Comparison of ENCODE assay signal across 1 cellular context in the genomic region with DNA sequence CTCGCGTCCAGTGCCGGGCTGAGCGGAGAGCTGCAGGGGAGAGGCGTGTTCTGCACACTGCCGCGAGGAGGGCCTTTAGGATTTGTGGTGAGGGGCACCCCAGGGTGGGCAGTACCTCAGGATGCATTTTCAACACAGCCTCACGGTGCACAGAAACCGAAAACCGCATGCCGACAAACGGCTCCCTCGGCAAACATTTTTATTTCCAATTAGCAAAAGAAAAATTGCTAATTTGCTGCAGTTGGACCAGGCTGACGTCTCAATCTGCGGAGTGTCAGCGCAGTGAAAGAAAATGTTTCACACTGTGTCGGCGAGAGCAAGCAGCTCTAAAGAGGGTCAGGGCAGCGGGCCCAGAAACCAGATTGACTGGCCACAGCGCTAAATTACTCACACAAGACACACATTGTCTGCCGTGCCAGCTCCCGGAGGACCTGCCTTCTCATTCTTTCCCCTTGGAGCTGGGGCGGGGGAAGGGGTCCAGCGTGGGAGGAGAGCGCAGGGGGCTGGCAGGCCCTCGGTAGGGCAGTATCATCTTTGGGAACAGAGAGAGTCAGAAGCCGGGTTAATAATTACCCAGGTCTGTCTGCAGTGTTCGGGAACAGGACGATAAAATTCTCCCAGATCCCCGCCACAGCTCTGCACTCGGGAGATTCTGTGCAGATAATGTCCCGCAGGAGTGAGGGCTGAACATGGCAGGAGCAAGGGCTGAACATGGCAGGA.
A peak's percentile ranks its signal among the peaks of the same experiment; 100 is the strongest.
TF ChIP-seq lines count a peak whose summit lies in the region.

No MANE protein-coding gene starts in this region.

TF ChIP-seq in HepG2, 621 proteins besides CTCF, POLR2A, EP300 and RAD21 (continued from another document and continues in another):
- TF ChIP-seq ZNF501 (CRISPR knock-in tag; IDR thresholded peaks at IDR 0.05) (peak; percentile 61; the same call in 1 of the 2 replicates), SOX13 (IDR thresholded peaks at IDR 0.05) (no peak), SOX13 (CRISPR knock-in tag; conservative IDR thresholded peaks at IDR 0.05 in 1 of 2, IDR thresholded peaks at IDR 0.05 in 1 of 2) (peak in 1 of 2 experiments; percentile 48; a peak in 2 of 4 replicates), ZNF562 (CRISPR knock-in tag; IDR thresholded peaks at IDR 0.05; ENCODE audit: borderline replicate concordance) (no peak), REPIN1 (CRISPR knock-in tag; IDR thresholded peaks at IDR 0.05; ENCODE audit: borderline replicate concordance, low read depth) (0 out of 2 replicates have a peak, but pooled peaks have one; percentile 57), ISL2 (CRISPR knock-in tag; IDR thresholded peaks at IDR 0.05) (peak; percentile 34; the same call in 1 of the 2 replicates), CHCHD3 (CRISPR knock-in tag; IDR thresholded peaks at IDR 0.05) (no peak), PAX8 (CRISPR knock-in tag; IDR thresholded peaks at IDR 0.05; ENCODE audit: borderline replicate concordance) (no peak), POLR2G (IDR thresholded peaks at IDR 0.05; ENCODE audit: low read depth, low read length) (0 out of 2 replicates have a peak, but pooled peaks have one; percentile 37), NPAS2 (CRISPR knock-in tag; IDR thresholded peaks at IDR 0.05; ENCODE audit: borderline replicate concordance) (no peak), CBX1 (IDR thresholded peaks at IDR 0.05; ENCODE audit: low read depth) (no peak), ZBTB7B (CRISPR knock-in tag; IDR thresholded peaks at IDR 0.05) (peak; percentile 93), KDM2A (CRISPR knock-in tag; IDR thresholded peaks at IDR 0.05; ENCODE audit: borderline replicate concordance, low read depth) (0 out of 2 replicates have a peak, but pooled peaks have one; percentile 40), ZBTB8A (CRISPR knock-in tag; IDR thresholded peaks at IDR 0.05; ENCODE audit: borderline replicate concordance, low read depth) (no peak), GATA4 (IDR thresholded peaks at IDR 0.05; ENCODE audit: borderline replicate concordance, low read depth) (no peak), MBNL3 (CRISPR knock-in tag; conservative IDR thresholded peaks at IDR 0.05) (no peak), NFKB2 (CRISPR knock-in tag; IDR thresholded peaks at IDR 0.05; ENCODE audit: borderline replicate concordance) (peak; percentile 65; the same call in 1 of the 2 replicates), ARNTL (CRISPR knock-in tag; IDR thresholded peaks at IDR 0.05) (peak; percentile 66; the same call in 1 of the 2 replicates), SP4 (CRISPR knock-in tag; IDR thresholded peaks at IDR 0.05) (peak; percentile 32; the same call in 1 of the 2 replicates), TOPORS (CRISPR knock-in tag; IDR thresholded peaks at IDR 0.05) (0 out of 2 replicates have a peak, but pooled peaks have one; percentile 18), ZNF670 (CRISPR knock-in tag; IDR thresholded peaks at IDR 0.05; ENCODE audit: borderline replicate concordance) (no peak), POLR2AphosphoS5 (IDR thresholded peaks at IDR 0.05; ENCODE audit: low read depth, low read length) (peak; percentile 44; the same call in 1 of the 2 replicates), MAZ (IDR thresholded peaks at IDR 0.05; ENCODE audit: borderline replicate concordance, low read depth, low read length) (no peak), MAZ (CRISPR knock-in tag; IDR thresholded peaks at IDR 0.05; ENCODE audit: low read depth) (no peak), ZSCAN9 (CRISPR knock-in tag; IDR thresholded peaks at IDR 0.05; ENCODE audit: borderline replicate concordance) (peak; percentile 31; the same call in 1 of the 2 replicates), ZNF441 (CRISPR knock-in tag; IDR thresholded peaks at IDR 0.05; ENCODE audit: borderline replicate concordance) (no peak), TCF12 (IDR thresholded peaks at IDR 0.05) (no peak), TCF12 (CRISPR knock-in tag; IDR thresholded peaks at IDR 0.05) (no peak), HNRNPL (IDR thresholded peaks at IDR 0.05; ENCODE audit: low read depth, low read length) (peak; percentile 32; the same call in 1 of the 2 replicates)
- TF ChIP-seq, protein P1, sequence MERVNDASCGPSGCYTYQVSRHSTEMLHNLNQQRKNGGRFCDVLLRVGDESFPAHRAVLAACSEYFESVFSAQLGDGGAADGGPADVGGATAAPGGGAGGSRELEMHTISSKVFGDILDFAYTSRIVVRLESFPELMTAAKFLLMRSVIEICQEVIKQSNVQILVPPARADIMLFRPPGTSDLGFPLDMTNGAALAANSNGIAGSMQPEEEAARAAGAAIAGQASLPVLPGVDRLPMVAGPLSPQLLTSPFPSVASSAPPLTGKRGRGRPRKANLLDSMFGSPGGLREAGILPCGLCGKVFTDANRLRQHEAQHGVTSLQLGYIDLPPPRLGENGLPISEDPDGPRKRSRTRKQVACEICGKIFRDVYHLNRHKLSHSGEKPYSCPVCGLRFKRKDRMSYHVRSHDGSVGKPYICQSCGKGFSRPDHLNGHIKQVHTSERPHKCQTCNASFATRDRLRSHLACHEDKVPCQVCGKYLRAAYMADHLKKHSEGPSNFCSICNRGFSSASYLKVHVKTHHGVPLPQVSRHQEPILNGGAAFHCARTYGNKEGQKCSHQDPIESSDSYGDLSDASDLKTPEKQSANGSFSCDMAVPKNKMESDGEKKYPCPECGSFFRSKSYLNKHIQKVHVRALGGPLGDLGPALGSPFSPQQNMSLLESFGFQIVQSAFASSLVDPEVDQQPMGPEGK (CRISPR knock-in tag; IDR thresholded peaks at IDR 0.05) = peak; percentile 75
- TF ChIP-seq, protein P2, sequence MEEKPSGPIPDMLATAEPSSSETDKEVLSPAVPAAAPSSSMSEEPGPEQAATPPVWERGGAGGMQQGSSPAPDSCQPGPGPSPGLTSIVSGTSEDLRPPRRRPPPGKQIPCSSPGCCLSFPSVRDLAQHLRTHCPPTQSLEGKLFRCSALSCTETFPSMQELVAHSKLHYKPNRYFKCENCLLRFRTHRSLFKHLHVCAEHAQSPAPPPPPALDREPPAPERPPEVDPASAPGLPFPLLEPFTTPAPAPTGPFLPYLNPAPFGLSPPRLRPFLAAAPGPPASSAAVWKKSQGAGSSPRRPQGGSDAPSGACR (CRISPR knock-in tag; IDR thresholded peaks at IDR 0.05) = peak; percentile 64; the same call in 1 of the 2 replicates
- TF ChIP-seq, protein P3, sequence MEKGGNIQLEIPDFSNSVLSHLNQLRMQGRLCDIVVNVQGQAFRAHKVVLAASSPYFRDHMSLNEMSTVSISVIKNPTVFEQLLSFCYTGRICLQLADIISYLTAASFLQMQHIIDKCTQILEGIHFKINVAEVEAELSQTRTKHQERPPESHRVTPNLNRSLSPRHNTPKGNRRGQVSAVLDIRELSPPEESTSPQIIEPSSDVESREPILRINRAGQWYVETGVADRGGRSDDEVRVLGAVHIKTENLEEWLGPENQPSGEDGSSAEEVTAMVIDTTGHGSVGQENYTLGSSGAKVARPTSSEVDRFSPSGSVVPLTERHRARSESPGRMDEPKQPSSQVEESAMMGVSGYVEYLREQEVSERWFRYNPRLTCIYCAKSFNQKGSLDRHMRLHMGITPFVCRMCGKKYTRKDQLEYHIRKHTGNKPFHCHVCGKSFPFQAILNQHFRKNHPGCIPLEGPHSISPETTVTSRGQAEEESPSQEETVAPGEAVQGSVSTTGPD (CRISPR knock-in tag; IDR thresholded peaks at IDR 0.05) = no peak
- TF ChIP-seq, protein P4, sequence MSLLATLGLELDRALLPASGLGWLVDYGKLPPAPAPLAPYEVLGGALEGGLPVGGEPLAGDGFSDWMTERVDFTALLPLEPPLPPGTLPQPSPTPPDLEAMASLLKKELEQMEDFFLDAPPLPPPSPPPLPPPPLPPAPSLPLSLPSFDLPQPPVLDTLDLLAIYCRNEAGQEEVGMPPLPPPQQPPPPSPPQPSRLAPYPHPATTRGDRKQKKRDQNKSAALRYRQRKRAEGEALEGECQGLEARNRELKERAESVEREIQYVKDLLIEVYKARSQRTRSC (CRISPR knock-in tag; IDR thresholded peaks at IDR 0.05; ENCODE audit: low read depth) = 0 out of 2 replicates have a peak, but pooled peaks have one; percentile 17
- TF ChIP-seq, protein P5, sequence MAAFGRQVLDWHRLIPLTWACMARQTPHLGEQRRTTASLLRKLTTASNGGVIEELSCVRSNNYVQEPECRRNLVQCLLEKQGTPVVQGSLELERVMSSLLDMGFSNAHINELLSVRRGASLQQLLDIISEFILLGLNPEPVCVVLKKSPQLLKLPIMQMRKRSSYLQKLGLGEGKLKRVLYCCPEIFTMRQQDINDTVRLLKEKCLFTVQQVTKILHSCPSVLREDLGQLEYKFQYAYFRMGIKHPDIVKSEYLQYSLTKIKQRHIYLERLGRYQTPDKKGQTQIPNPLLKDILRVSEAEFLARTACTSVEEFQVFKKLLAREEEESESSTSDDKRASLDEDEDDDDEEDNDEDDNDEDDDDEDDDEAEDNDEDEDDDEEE (CRISPR knock-in tag; IDR thresholded peaks at IDR 0.05) = 0 out of 2 replicates have a peak, but pooled peaks have one; percentile 32
- TF ChIP-seq, protein P6, sequence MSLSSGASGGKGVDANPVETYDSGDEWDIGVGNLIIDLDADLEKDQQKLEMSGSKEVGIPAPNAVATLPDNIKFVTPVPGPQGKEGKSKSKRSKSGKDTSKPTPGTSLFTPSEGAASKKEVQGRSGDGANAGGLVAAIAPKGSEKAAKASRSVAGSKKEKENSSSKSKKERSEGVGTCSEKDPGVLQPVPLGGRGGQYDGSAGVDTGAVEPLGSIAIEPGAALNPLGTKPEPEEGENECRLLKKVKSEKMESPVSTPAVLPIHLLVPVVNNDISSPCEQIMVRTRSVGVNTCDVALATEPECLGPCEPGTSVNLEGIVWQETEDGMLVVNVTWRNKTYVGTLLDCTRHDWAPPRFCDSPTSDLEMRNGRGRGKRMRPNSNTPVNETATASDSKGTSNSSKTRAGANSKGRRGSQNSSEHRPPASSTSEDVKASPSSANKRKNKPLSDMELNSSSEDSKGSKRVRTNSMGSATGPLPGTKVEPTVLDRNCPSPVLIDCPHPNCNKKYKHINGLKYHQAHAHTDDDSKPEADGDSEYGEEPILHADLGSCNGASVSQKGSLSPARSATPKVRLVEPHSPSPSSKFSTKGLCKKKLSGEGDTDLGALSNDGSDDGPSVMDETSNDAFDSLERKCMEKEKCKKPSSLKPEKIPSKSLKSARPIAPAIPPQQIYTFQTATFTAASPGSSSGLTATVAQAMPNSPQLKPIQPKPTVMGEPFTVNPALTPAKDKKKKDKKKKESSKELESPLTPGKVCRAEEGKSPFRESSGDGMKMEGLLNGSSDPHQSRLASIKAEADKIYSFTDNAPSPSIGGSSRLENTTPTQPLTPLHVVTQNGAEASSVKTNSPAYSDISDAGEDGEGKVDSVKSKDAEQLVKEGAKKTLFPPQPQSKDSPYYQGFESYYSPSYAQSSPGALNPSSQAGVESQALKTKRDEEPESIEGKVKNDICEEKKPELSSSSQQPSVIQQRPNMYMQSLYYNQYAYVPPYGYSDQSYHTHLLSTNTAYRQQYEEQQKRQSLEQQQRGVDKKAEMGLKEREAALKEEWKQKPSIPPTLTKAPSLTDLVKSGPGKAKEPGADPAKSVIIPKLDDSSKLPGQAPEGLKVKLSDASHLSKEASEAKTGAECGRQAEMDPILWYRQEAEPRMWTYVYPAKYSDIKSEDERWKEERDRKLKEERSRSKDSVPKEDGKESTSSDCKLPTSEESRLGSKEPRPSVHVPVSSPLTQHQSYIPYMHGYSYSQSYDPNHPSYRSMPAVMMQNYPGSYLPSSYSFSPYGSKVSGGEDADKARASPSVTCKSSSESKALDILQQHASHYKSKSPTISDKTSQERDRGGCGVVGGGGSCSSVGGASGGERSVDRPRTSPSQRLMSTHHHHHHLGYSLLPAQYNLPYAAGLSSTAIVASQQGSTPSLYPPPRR (CRISPR knock-in tag; IDR thresholded peaks at IDR 0.05; ENCODE audit: borderline replicate concordance) = 0 out of 2 replicates have a peak, but pooled peaks have one; percentile 42
- TF ChIP-seq, protein P7, sequence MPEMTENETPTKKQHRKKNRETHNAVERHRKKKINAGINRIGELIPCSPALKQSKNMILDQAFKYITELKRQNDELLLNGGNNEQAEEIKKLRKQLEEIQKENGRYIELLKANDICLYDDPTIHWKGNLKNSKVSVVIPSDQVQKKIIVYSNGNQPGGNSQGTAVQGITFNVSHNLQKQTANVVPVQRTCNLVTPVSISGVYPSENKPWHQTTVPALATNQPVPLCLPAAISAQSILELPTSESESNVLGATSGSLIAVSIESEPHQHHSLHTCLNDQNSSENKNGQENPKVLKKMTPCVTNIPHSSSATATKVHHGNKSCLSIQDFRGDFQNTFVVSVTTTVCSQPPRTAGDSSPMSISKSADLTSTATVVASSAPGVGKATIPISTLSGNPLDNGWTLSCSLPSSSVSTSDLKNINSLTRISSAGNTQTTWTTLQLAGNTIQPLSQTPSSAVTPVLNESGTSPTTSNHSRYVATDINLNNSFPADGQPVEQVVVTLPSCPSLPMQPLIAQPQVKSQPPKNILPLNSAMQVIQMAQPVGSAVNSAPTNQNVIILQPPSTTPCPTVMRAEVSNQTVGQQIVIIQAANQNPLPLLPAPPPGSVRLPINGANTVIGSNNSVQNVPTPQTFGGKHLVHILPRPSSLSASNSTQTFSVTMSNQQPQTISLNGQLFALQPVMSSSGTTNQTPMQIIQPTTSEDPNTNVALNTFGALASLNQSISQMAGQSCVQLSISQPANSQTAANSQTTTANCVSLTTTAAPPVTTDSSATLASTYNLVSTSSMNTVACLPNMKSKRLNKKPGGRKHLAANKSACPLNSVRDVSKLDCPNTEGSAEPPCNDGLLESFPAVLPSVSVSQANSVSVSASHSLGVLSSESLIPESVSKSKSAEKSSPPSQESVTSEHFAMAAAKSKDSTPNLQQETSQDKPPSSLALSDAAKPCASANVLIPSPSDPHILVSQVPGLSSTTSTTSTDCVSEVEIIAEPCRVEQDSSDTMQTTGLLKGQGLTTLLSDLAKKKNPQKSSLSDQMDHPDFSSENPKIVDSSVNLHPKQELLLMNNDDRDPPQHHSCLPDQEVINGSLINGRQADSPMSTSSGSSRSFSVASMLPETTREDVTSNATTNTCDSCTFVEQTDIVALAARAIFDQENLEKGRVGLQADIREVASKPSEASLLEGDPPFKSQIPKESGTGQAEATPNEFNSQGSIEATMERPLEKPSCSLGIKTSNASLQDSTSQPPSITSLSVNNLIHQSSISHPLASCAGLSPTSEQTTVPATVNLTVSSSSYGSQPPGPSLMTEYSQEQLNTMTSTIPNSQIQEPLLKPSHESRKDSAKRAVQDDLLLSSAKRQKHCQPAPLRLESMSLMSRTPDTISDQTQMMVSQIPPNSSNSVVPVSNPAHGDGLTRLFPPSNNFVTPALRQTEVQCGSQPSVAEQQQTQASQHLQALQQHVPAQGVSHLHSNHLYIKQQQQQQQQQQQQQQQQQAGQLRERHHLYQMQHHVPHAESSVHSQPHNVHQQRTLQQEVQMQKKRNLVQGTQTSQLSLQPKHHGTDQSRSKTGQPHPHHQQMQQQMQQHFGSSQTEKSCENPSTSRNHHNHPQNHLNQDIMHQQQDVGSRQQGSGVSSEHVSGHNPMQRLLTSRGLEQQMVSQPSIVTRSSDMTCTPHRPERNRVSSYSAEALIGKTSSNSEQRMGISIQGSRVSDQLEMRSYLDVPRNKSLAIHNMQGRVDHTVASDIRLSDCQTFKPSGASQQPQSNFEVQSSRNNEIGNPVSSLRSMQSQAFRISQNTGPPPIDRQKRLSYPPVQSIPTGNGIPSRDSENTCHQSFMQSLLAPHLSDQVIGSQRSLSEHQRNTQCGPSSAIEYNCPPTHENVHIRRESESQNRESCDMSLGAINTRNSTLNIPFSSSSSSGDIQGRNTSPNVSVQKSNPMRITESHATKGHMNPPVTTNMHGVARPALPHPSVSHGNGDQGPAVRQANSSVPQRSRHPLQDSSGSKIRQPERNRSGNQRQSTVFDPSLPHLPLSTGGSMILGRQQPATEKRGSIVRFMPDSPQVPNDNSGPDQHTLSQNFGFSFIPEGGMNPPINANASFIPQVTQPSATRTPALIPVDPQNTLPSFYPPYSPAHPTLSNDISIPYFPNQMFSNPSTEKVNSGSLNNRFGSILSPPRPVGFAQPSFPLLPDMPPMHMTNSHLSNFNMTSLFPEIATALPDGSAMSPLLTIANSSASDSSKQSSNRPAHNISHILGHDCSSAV (CRISPR knock-in tag; IDR thresholded peaks at IDR 0.05; ENCODE audit: borderline replicate concordance) = no peak
